ENCODE assay signal across 13 cellular contexts in genomic region chr5:14110680-14111079, GRCh38. TPM values are rescaled to one million over a fixed set of nuclear protein-coding genes. Genes with fewer than 3 reads are reported as not detected.
DNase-seq lines count a peak whose midpoint lies in the region; ATAC-seq, FAIRE-seq and TF ChIP-seq lines count a peak whose summit lies in the region.
"Had no signal": no experiment of that assay in that cellular context is flagged by ENCODE, and none has a peak within 500 bp of the region (broad histone marks: within the 10 kb centered on the region; RNA-seq: fewer than 3 reads in every experiment).

No MANE protein-coding gene starts in this region.

- no peak overlapping the region for H3K27ac ChIP-seq in GM12878 (ENCODE audit: control insufficient read depth, insufficient read depth)
- peak overlapping the region; percentile 22 for H3K27ac ChIP-seq in keratinocyte (ENCODE audit: control insufficient read depth, insufficient read depth, low read length)
- no peak overlapping the region for H3K27ac ChIP-seq in transverse colon
- H3K27ac ChIP-seq in thyroid gland, result no peak overlapping the region
- H3K27ac ChIP-seq: ovary had no signal

- H3K4me2 ChIP-seq in GM12878 (ENCODE audit: control insufficient read depth, insufficient read depth) (no peak overlapping the region), keratinocyte (ENCODE audit: control insufficient read depth, extremely low read depth, insufficient read depth, low read depth, low read length) (no peak overlapping the region)

- TF ChIP-seq CTCF in GM12878 (IDR thresholded peaks at IDR 0.05 in 2 of 3, conservative IDR thresholded peaks at IDR 0.05 in 1 of 3; ENCODE audit: control insufficient read depth in 2 of 3, extremely low read depth in 1 of 3, insufficient read depth in 1 of 3, low read depth in 3 of 3, low read length in 3 of 3), result no peak
- no peak for TF ChIP-seq CTCF in keratinocyte (optimal IDR thresholded peaks at IDR 0.05 in 1 of 3, IDR thresholded peaks at IDR 0.05 in 1 of 3, conservative IDR thresholded peaks at IDR 0.05 in 1 of 3; ENCODE audit: extremely low read depth in 1 of 3, insufficient read depth in 2 of 3, low read length in 3 of 3)
- TF ChIP-seq CTCF in transverse colon (IDR thresholded peaks at IDR 0.05), result no peak
- TF ChIP-seq CTCF in thyroid gland (IDR thresholded peaks at IDR 0.05), result no peak

- peak; percentile 74 for DNase-seq in AG08395 (ENCODE audit: low spot score)
- peak; percentile 54 for DNase-seq in HT1080 (ENCODE audit: low read depth)
- no peak for DNase-seq in GM12878 (ENCODE audit: low read depth, low spot score)
- peak; percentile 65 for DNase-seq in keratinocyte (ENCODE audit: low read depth, low spot score)
- no peak for DNase-seq in transverse colon
- DNase-seq in GM19238 (ENCODE audit: insufficient read length, low spot score), result no peak
- no peak for DNase-seq in thyroid gland
- DNase-seq: activated CD8-positive, alpha-beta memory T cell treated with anti-CD3 and anti-CD28 coated beads, Interleukin-2, amount 50 U/mL, for 4 hours; activated naive CD4-positive, alpha-beta T cell treated with anti-CD3 and anti-CD28 coated beads, Interleukin-2, amount 10 ng/mL, durations not matched to agents 7 days and 5 days; AML-193; ovary; stimulated activated CD4-positive, alpha-beta T cell treated with anti-CD3 and anti-CD28 coated beads, Interleukin-12 subunit alpha, Interleukin-12 subunit beta, amount 100 ng/mL, for 4 hours had no signal

- H3K4me3 ChIP-seq in GM12878 (no peak overlapping the region), keratinocyte (ENCODE audit: control insufficient read depth in 2 of 3, extremely low read depth in 1 of 3, insufficient read depth in 2 of 3, low read depth in 1 of 3, low read length in 3 of 3) (no peak overlapping the region), transverse colon (no peak overlapping the region), thyroid gland (replicated peaks in 1 of 3) (no peak overlapping the region)
- H3K4me3 ChIP-seq: ovary had no signal

- H3K27me3 ChIP-seq in GM12878 (replicated peaks in 1 of 2; ENCODE audit: control insufficient read depth in 2 of 2, insufficient read depth in 2 of 2, low read length in 1 of 2) (no peaks in the 10 kb centered on the region), keratinocyte (ENCODE audit: control insufficient read depth, extremely low read depth, insufficient read depth, low read length) (no peaks in the 10 kb centered on the region), transverse colon (no peaks in the 10 kb centered on the region), thyroid gland (no peaks in the 10 kb centered on the region)
- H3K27me3 ChIP-seq: ovary had no signal

- H3K9ac ChIP-seq in GM12878 (ENCODE audit: control insufficient read depth, insufficient read depth, low read length) (no peak overlapping the region), keratinocyte (ENCODE audit: control insufficient read depth, extremely low read depth, insufficient read depth, low read length) (no peak overlapping the region)

- BruUV-seq in GM12878 (replicated peaks; lab: Mats Ljungman, UMichigan), result no TSS peak

- H4K20me1 ChIP-seq in GM12878 (ENCODE audit: control insufficient read depth, insufficient read depth) (no peaks in the 10 kb centered on the region), keratinocyte (ENCODE audit: control insufficient read depth, extremely low read depth, insufficient read depth, low read length) (no peaks in the 10 kb centered on the region)

- SMC1A ChIA-PET in GM12878 (lab: Charles Lee; ENCODE audit: uncharacterized antibody, unreplicated experiment), result interaction anchor here (1.3 to 4.0 kb wide), 11 partner anchors 8 to 176 kb away, joined by 3 to 81 read pairs (median 7); partner anchors contain the start of gene TRIO

- H3K9me3 ChIP-seq in GM12878 (replicated peaks; ENCODE audit: control insufficient read depth, insufficient read depth, low read length) (no peaks in the 10 kb centered on the region; the same call in 2 of the 3 replicates), keratinocyte (ENCODE audit: control insufficient read depth, low read depth, low read length) (peaks cover 2% of the 10 kb centered on the region), transverse colon (no peaks in the 10 kb centered on the region), thyroid gland (no peaks in the 10 kb centered on the region)
- H3K9me3 ChIP-seq: ovary had no signal

- no peak for ATAC-seq in GM12878
- ATAC-seq in activated CD4-positive, CD25-positive, alpha-beta regulatory T cell treated with anti-CD3 and anti-CD28 coated beads, Interleukin-2, amount 50 U/mL, for 24 hours, result no peak

- in situ Hi-C loops in GM12878 (cut with MboI) (no loop called here), transverse colon (cut with MboI; ENCODE audit: low pct_ligation_motif_present in 1 of 4, low pct_unique_long_range_greater_than_20kb in 1 of 4, low sequenced_read_pairs in 3 of 4) (loop anchor here in 1 of 4 donors (25.0 kb wide), 2 partner anchors 123 to 152 kb away; no protein-coding TSS in a partner anchor)

- H3K4me1 ChIP-seq in GM12878 (ENCODE audit: control insufficient read depth, insufficient read depth, low read length), result peaks cover 22% of the 10 kb centered on the region
- peaks cover 38% of the 10 kb centered on the region for H3K4me1 ChIP-seq in keratinocyte (ENCODE audit: control insufficient read depth, extremely low read depth, insufficient read depth, low read length)
- H3K4me1 ChIP-seq in transverse colon, result peaks cover 0 to 12% (median 4%) of the 10 kb centered on the region in 4 donors
- H3K4me1 ChIP-seq in thyroid gland, result no peaks in the 10 kb centered on the region

- CTCF ChIA-PET in GM12878 (lab: Yijun Ruan, JAX), result interaction anchor here (1.1 to 7.3 kb wide), 6 partner anchors 10 to 158 kb away, joined by 4 to 137 read pairs (median 16); no protein-coding TSS in a partner anchor

- H2AFZ ChIP-seq in GM12878 (ENCODE audit: control insufficient read depth, low read depth, low read length) (no peak overlapping the region), keratinocyte (ENCODE audit: control insufficient read depth, low read length) (peak overlapping the region; percentile 5)

- dilution Hi-C loops in keratinocyte (cut with MboI; ENCODE audit: extremely low pct_ligation_motif_present, low sequenced_read_pairs), result no loop called here

- H3K9me1 ChIP-seq in keratinocyte (ENCODE audit: control insufficient read depth, extremely low read depth, insufficient read depth, low read length), result no peaks in the 10 kb centered on the region

- H3K36me3 ChIP-seq in GM12878 (ENCODE audit: control insufficient read depth in 2 of 2, insufficient read depth in 2 of 2, low read length in 1 of 2), result no peaks in the 10 kb centered on the region
- no peaks in the 10 kb centered on the region for H3K36me3 ChIP-seq in keratinocyte (ENCODE audit: control insufficient read depth in 2 of 2, extremely low read depth in 1 of 2, insufficient read depth in 2 of 2, low read length in 2 of 2)
- H3K36me3 ChIP-seq in transverse colon, result no peaks in the 10 kb centered on the region
- H3K36me3 ChIP-seq in thyroid gland, result no peaks in the 10 kb centered on the region
- H3K36me3 ChIP-seq: ovary had no signal

- FAIRE-seq in GM12878 (lab: Jason Lieb, UNC), result no peak
- FAIRE-seq in keratinocyte (lab: Jason Lieb, UNC), result no peak

- RAD21 ChIA-PET in GM12878 (lab: Charles Lee; ENCODE audit: unreplicated experiment), result interaction anchor here (0.7 to 5.1 kb wide), 5 partner anchors 34 to 160 kb away, joined by 3 to 52 read pairs (median 9); no protein-coding TSS in a partner anchor

- no peak for TF ChIP-seq RAD21 in GM12878 (IDR thresholded peaks at IDR 0.05; ENCODE audit: insufficient read depth, low read depth, low read length)

- H3K79me2 ChIP-seq in GM12878 (ENCODE audit: control insufficient read depth, insufficient read depth, low read length) (no peaks in the 10 kb centered on the region), keratinocyte (ENCODE audit: control insufficient read depth, insufficient read depth, low read length) (no peaks in the 10 kb centered on the region)

- TF ChIP-seq POLR2A in GM12878 (IDR thresholded peaks at IDR 0.05; ENCODE audit: low read depth, low read length), result no peak
- TF ChIP-seq POLR2A in transverse colon (IDR thresholded peaks at IDR 0.05), result no peak
- no peak for TF ChIP-seq POLR2A in thyroid gland (IDR thresholded peaks at IDR 0.05)

- intact Hi-C loops in GM12878 (cut with micrococcal nuclease; ENCODE audit: unreplicated experiment) (no loop called here), transverse colon (cut with DNase I; ENCODE audit: low total_unique reads) (no loop called here), thyroid gland (cut with DNase I) (no loop called here)

- 92% methylated on average over 4 of the region's 4 CpGs for WGBS in GM12878 (ENCODE audit: insufficient coverage, insufficient replicate concordance, low lambda C conversion rate, missing lambda C conversion rate)
- WGBS in transverse colon (ENCODE audit: low coverage in 1 of 2), 2 donors, result 91 to 95% methylated on average over 2 to 4 of the region's 4 CpGs
- WGBS in thyroid gland, 2 donors, result 78 to 87% methylated on average over 4 of the region's 4 CpGs

- TF ChIP-seq EP300 in GM12878 (IDR thresholded peaks at IDR 0.05; ENCODE audit: borderline replicate concordance in 1 of 2, control insufficient read depth in 1 of 2, low read depth in 2 of 2, low read length in 2 of 2), result no peak
- TF ChIP-seq EP300 in transverse colon (IDR thresholded peaks at IDR 0.05; ENCODE audit: low read depth), result no peak

- POLR2A ChIA-PET in GM12878 (lab: Charles Lee), result no interaction called here

RNA-seq across cellular contexts. Expression of gene TRIO, which starts 32.5 kb away (rescaled TPM):
- 144 and 162 TPM in 2 replicates for total RNA-seq in HT1080 (2014; rRNA removed; shearing (Covaris generic))
- 83.4 and 89.2 TPM in 2 replicates for polyA plus RNA-seq in HT1080 (2015; cell fraction: cytosol; rRNA removed)
- 375 and 390 TPM in 2 replicates for polyA plus RNA-seq in HT1080 (2015; cell fraction: nucleus; rRNA removed)
- 1,689 and 1,819 TPM in 2 replicates for total RNA-seq in GM12878 (2013; cell fraction: nucleolus; rRNA removed)
- 49.0 and 50.6 TPM in 2 replicates for total RNA-seq in GM12878 (2014; rRNA removed)
- 48.9 and 56.3 TPM in 2 replicates for total RNA-seq in GM12878 (2014; rRNA removed; fragmentation: Illumina TruSeq; extraction: Trizol)
- 87.3 and 96.4 TPM in 2 replicates for total RNA-seq in GM12878 (2021)
- polyA plus RNA-seq in GM12878 (2011; ENCODE audit: low read depth), result 62.6 TPM
- polyA plus RNA-seq in GM12878 (2011; rRNA removed), result 67.6 and 71.9 TPM in 2 replicates
- polyA plus RNA-seq in GM12878 (2011; cell fraction: cytosol; rRNA removed), result 46.8 and 51.7 TPM in 2 replicates
- polyA plus RNA-seq in GM12878 (2011; cell fraction: nucleus; rRNA removed), result 366 and 390 TPM in 2 replicates
- polyA plus RNA-seq in GM12878 (2012), result 54.9 and 67.5 TPM in 2 replicates
- 41.3 and 57.2 TPM in 2 replicates for polyA plus RNA-seq in GM12878 (2014; fragmentation: Illumina TruSeq; extraction: Trizol)
- 1 to 10 TPM; 5.1 to 5.8 TPM for polyA plus RNA-seq in GM12878 (2014; fragmentation: Nextera tagmentation; extraction: Ambion mirVana)
- polyA plus RNA-seq in GM12878 (2014; rRNA removed), result 40.2 and 49.4 TPM in 2 replicates
- 10 to 100 TPM in 1 of 2 experiments, 1 to 10 TPM in 1; 10.0 to 11.2 TPM for polyA plus RNA-seq in GM12878 (2016; fragmentation: Nextera tagmentation; extraction: Ambion mirVana)
- polyA minus RNA-seq in GM12878 (2011; rRNA and poly(A)+ RNA removed), result 414 and 436 TPM in 2 replicates
- polyA minus RNA-seq in GM12878 (2011; cell fraction: cytosol; rRNA and poly(A)+ RNA removed), result 45.6 and 49.8 TPM in 2 replicates
- 344 and 514 TPM in 2 replicates for polyA minus RNA-seq in GM12878 (2011; cell fraction: nucleus; rRNA and poly(A)+ RNA removed)
- 56.6 to 72.1 TPM (median 57.2 TPM) in 3 replicates for polyA plus RNA-seq in keratinocyte
- 54.4 TPM for polyA plus RNA-seq in keratinocyte (2011; ENCODE audit: low read depth)
- 42.3 and 46.0 TPM in 2 replicates for polyA plus RNA-seq in keratinocyte (2011; cell fraction: cytosol; rRNA removed)
- polyA plus RNA-seq in keratinocyte (2011; cell fraction: nucleus; rRNA removed), result 227 and 249 TPM in 2 replicates
- polyA plus RNA-seq in keratinocyte (2012; ENCODE audit: low replicate concordance), result 33.9 and 54.9 TPM in 2 replicates
- 358 to 455 TPM (median 446 TPM) in 3 replicates for polyA minus RNA-seq in keratinocyte
- polyA minus RNA-seq in keratinocyte (2011; cell fraction: cytosol; rRNA and poly(A)+ RNA removed), result 73.3 TPM
- polyA minus RNA-seq in keratinocyte (2011; cell fraction: nucleus; rRNA and poly(A)+ RNA removed), result 348 and 654 TPM in 2 replicates
- total RNA-seq in transverse colon, result 100 to 1,000 TPM; 186 to 388 (median 285) TPM
- total RNA-seq in thyroid gland, result 100 to 1,000 TPM in 2 of 4 donors, 10 to 100 TPM in 2; 67.4 to 103 (median 94.7) TPM

Comparison
In these comparisons a context has a peak if more than half of its experiments do, and no peak if none do; other contexts are left out.
1. DNase-seq: peak in AG08395 (single experiment), HT1080 (single experiment) and keratinocyte (single experiment); none in GM12878 (single experiment), transverse colon (single experiment), GM19238 (single experiment) and thyroid gland (0 of 2).